ENCODE assay signal across 13 cellular contexts in genomic region chr7:135942614-135943013, GRCh38. TPM values are rescaled to one million over a fixed set of nuclear protein-coding genes. Genes with fewer than 3 reads are reported as not detected.
DNase-seq lines count a peak whose midpoint lies in the region; ATAC-seq and TF ChIP-seq lines count a peak whose summit lies in the region.
"Had no signal": no experiment of that assay in that cellular context is flagged by ENCODE, and none has a peak within 500 bp of the region (broad histone marks: within the 10 kb centered on the region; RNA-seq: fewer than 3 reads in every experiment).

No MANE protein-coding gene starts in this region.

- no peak overlapping the region for H3K27ac ChIP-seq in upper lobe of right lung
- H3K27ac ChIP-seq in left lung: no peak overlapping the region
- H3K27ac ChIP-seq: GM23248 had no signal

- no peaks in the 10 kb centered on the region for H3K9me3 Mint-ChIP-seq in activated CD4-positive, alpha-beta T cell treated with anti-CD3 and anti-CD28 coated beads for 36 hours (ENCODE audit: low read depth)

- CTCF ChIA-PET in activated CD4-positive, alpha-beta T cell treated with anti-CD3 and anti-CD28 coated beads for 36 hours (lab: Charles Lee): interaction anchor here (0.7 to 1.3 kb wide), 3 partner anchors 10 to 24 kb away, joined by 3 read pairs; no protein-coding TSS in a partner anchor

- no peaks in the 10 kb centered on the region for H3K27me3 ChIP-seq in upper lobe of right lung
- no peaks in the 10 kb centered on the region for H3K27me3 ChIP-seq in left lung

- no peaks in the 10 kb centered on the region for H3K27me3 Mint-ChIP-seq in activated CD4-positive, alpha-beta T cell treated with anti-CD3 and anti-CD28 coated beads for 36 hours

- TF ChIP-seq CTCF in upper lobe of right lung (IDR thresholded peaks at IDR 0.05) (no peak), left lung (IDR thresholded peaks at IDR 0.05) (no peak)

- H3K27ac Mint-ChIP-seq in activated CD4-positive, alpha-beta T cell treated with anti-CD3 and anti-CD28 coated beads for 36 hours: no peak overlapping the region
- H3K27ac Mint-ChIP-seq: activated CD8-positive, alpha-beta T cell treated with anti-CD3 and anti-CD28 coated beads, Interleukin-2, amount 10 ng/mL, durations not matched to agents 7 days and 5 days had no signal

- H3K4me1 Mint-ChIP-seq in activated CD4-positive, alpha-beta T cell treated with anti-CD3 and anti-CD28 coated beads for 36 hours: peaks cover 57% of the 10 kb centered on the region

- H3K9me3 ChIP-seq in upper lobe of right lung (no peaks in the 10 kb centered on the region), left lung (no peaks in the 10 kb centered on the region)

- ATAC-seq in activated CD4-positive, alpha-beta T cell treated with anti-CD3 and anti-CD28 coated beads for 36 hours: peak; percentile 26
- peak; percentile 57 for ATAC-seq in GM21737 (IDR thresholded peaks at IDR 0.05; ENCODE audit: unreplicated experiment)
- ATAC-seq in HG03139 (IDR thresholded peaks at IDR 0.05; ENCODE audit: unreplicated experiment): peak; percentile 67
- ATAC-seq in upper lobe of right lung: peak; percentile 36
- no peak for ATAC-seq in left lobe of liver
- ATAC-seq in left lung: no peak
- ATAC-seq: activated CD8-positive, alpha-beta T cell treated with anti-CD3 and anti-CD28 coated beads, Interleukin-2, amount 10 ng/mL, durations not matched to agents 7 days and 5 days had no signal

- H3K36me3 Mint-ChIP-seq in activated CD4-positive, alpha-beta T cell treated with anti-CD3 and anti-CD28 coated beads for 36 hours (ENCODE audit: low read depth): peaks cover 17% of the 10 kb centered on the region

- H3K4me1 ChIP-seq in upper lobe of right lung: no peaks in the 10 kb centered on the region
- H3K4me1 ChIP-seq in left lung: peaks cover 0 to 5% of the 10 kb centered on the region in 2 donors

- POLR2A ChIA-PET in activated CD4-positive, alpha-beta T cell treated with anti-CD3 and anti-CD28 coated beads for 36 hours (lab: Charles Lee): no interaction called here

- H3K36me3 ChIP-seq in upper lobe of right lung (peaks cover 11% of the 10 kb centered on the region), left lung (peaks cover 0 to 21% of the 10 kb centered on the region in 2 donors)

- no peak overlapping the region for H3K4me3 ChIP-seq in upper lobe of right lung
- H3K4me3 ChIP-seq in left lung: no peak overlapping the region
- H3K4me3 ChIP-seq: GM23248 had no signal

- no peak overlapping the region for H3K4me3 Mint-ChIP-seq in activated CD4-positive, alpha-beta T cell treated with anti-CD3 and anti-CD28 coated beads for 36 hours
- H3K4me3 Mint-ChIP-seq: activated CD8-positive, alpha-beta T cell treated with anti-CD3 and anti-CD28 coated beads, Interleukin-2, amount 10 ng/mL, durations not matched to agents 7 days and 5 days had no signal

- DNase-seq in activated CD4-positive, alpha-beta T cell treated with anti-CD3 and anti-CD28 coated beads for 36 hours: no peak
- DNase-seq in activated CD4-positive, alpha-beta T cell treated with anti-CD3 and anti-CD28 coated beads, Interleukin-2, amount 50 U/mL, for 48 hours: no peak
- DNase-seq in upper lobe of right lung (no peak), HuH-7.5 (ENCODE audit: low spot score) (no peak), left lobe of liver (ENCODE audit: low spot score) (no peak), left lung (no peak)
- DNase-seq: 8988T; activated CD8-positive, alpha-beta T cell treated with anti-CD3 and anti-CD28 coated beads, Interleukin-2, amount 10 ng/mL, durations not matched to agents 7 days and 5 days; effector CD8-positive, alpha-beta T cell; GM23248; NCI-H510A had no signal

- intact Hi-C loops in activated CD4-positive, alpha-beta T cell treated with anti-CD3 and anti-CD28 coated beads for 36 hours (cut with DNase I, micrococcal nuclease): loop anchor here in 1 of 2 experiments (2.0 kb wide), 1 partner anchor 16 kb away; no protein-coding TSS in a partner anchor
- intact Hi-C loops in upper lobe of right lung (cut with DNase I) (no loop called here), left lung (cut with DNase I) (no loop called here)

RNA-seq across cellular contexts. Expression of gene MTPN, which starts 34.5 kb away (rescaled TPM):
- 100 to 1,000 TPM; 123 to 136 TPM for total RNA-seq in activated CD4-positive, alpha-beta T cell treated with anti-CD3 and anti-CD28 coated beads for 36 hours
- total RNA-seq in upper lobe of right lung: 130 TPM
- total RNA-seq in left lobe of liver: 29.5 TPM
- 100 to 1,000 TPM; 117 to 130 TPM for total RNA-seq in left lung

Comparison
In these comparisons a context has a peak if more than half of its experiments do, and no peak if none do; other contexts are left out.
1. ATAC-seq: peak in activated CD4-positive, alpha-beta T cell treated with anti-CD3 and anti-CD28 coated beads for 36 hours (single experiment), GM21737 (single experiment), HG03139 (single experiment) and upper lobe of right lung (single experiment); none in left lobe of liver (single experiment) and left lung (single experiment).